Comparison of ENCODE assay signal across 20 cellular contexts in the genomic region with DNA sequence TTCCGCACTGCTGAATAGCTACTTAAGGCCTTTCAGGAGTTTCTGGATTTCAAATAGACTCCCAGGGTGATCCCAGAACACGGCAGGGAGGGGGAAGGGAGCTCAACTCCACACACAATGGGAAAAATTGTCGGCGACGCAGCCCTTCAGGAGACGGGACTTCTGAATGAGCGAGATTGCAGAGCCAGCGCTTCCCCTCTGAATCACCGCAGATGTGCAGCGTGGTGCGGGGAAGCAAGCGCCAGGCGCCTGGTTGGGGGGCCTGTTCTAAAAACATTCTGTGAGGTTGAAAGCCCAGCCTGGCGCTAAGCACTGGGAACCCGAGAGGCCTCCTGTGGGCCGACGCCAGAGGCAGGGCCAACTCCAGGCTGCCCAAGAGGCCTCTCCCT.
A peak's percentile ranks its signal among the peaks of the same experiment; 100 is the strongest.
DNase-seq lines count a peak whose midpoint lies in the region; ATAC-seq and TF ChIP-seq lines count a peak whose summit lies in the region.
"Had no signal": no experiment of that assay in that cellular context is flagged by ENCODE, and none has a peak within 500 bp of the region (broad histone marks: within the 10 kb centered on the region; RNA-seq: fewer than 3 reads in every experiment).

No MANE protein-coding gene starts in this region.

- no peaks in the 10 kb centered on the region for H3K23me2 ChIP-seq in H9 (ENCODE audit: insufficient read length, low read depth, low read length, poor library complexity, severe bottlenecking)

- no CpG with 5 or more reads among the region's 17 CpGs for WGBS in H9 (ENCODE audit: extremely low coverage, insufficient read length, low lambda C conversion rate)

- no peaks in the 10 kb centered on the region for H3K79me2 ChIP-seq in H9 (ENCODE audit: insufficient read depth, low read length)

- no peak overlapping the region for H2BK12ac ChIP-seq in H9 (ENCODE audit: insufficient read length, low read depth, low read length)

- no peaks in the 10 kb centered on the region for H3K9me3 Mint-ChIP-seq in H9
- H3K9me3 Mint-ChIP-seq in brain: peaks cover 0 to 2% (median 0%) of the 10 kb centered on the region in 5 experiments
- no peaks in the 10 kb centered on the region for H3K9me3 Mint-ChIP-seq in T-helper 2 cell treated with Interferon-gamma antibody and Interleukin-4, amounts not matched to agents 5 μg/mL and 100 μg/mL, for 36 hours
- H3K9me3 Mint-ChIP-seq: activated CD4-positive, alpha-beta T cell treated with anti-CD3 and anti-CD28 coated beads, Interleukin-2, amount 10 ng/mL, durations not matched to agents 7 days and 5 days; activated naive CD8-positive, alpha-beta T cell treated with anti-CD3 and anti-CD28 coated beads, Interleukin-2, amount 50 U/mL, for 24 hours; immature natural killer cell; T-cell had no signal

- H3K4me1 Mint-ChIP-seq in H9: peaks cover 0 to 25% of the 10 kb centered on the region in 2 experiments; a peak in 2 of 4 replicates
- peaks cover 66% of the 10 kb centered on the region for H3K4me1 Mint-ChIP-seq in brain
- peaks cover 6% of the 10 kb centered on the region for H3K4me1 Mint-ChIP-seq in T-helper 2 cell treated with Interferon-gamma antibody and Interleukin-4, amounts not matched to agents 5 μg/mL and 100 μg/mL, for 36 hours (ENCODE audit: low read depth)

- no peak overlapping the region for H3K4ac ChIP-seq in H9 (ENCODE audit: low read depth, low read length)

- H3K4me3 Mint-ChIP-seq in H9: no peak overlapping the region
- H3K4me3 Mint-ChIP-seq in brain: peak overlapping the region in 1 of 5 experiments; percentile 40
- no peak overlapping the region for H3K4me3 Mint-ChIP-seq in T-helper 2 cell treated with Interferon-gamma antibody and Interleukin-4, amounts not matched to agents 5 μg/mL and 100 μg/mL, for 36 hours
- H3K4me3 Mint-ChIP-seq: activated CD4-positive, alpha-beta T cell treated with anti-CD3 and anti-CD28 coated beads, Interleukin-2, amount 10 ng/mL, durations not matched to agents 7 days and 5 days; activated naive CD8-positive, alpha-beta T cell treated with anti-CD3 and anti-CD28 coated beads, Interleukin-2, amount 50 U/mL, for 24 hours; T-cell had no signal

- H4K5ac ChIP-seq in H9 (ENCODE audit: insufficient read length, low read depth, low read length): no peak overlapping the region

- no peak overlapping the region for H4K91ac ChIP-seq in H9 (ENCODE audit: insufficient read length, low read depth, low read length)

- no peaks in the 10 kb centered on the region for H3K79me1 ChIP-seq in H9 (ENCODE audit: insufficient read depth, low read depth, low read length, poor library complexity, severe bottlenecking)

- H3K4me3 ChIP-seq in effector memory CD4-positive, alpha-beta T cell (ENCODE audit: insufficient read depth, low read depth, low read length, poor library complexity, severe bottlenecking): no peak overlapping the region
- H3K4me3 ChIP-seq: heart right ventricle, prostate gland, thoracic aorta had no signal

- no peak overlapping the region for H2AK5ac ChIP-seq in H9 (ENCODE audit: insufficient read length, low read length)

- no peak overlapping the region for H2BK15ac ChIP-seq in H9 (ENCODE audit: low read depth, low read length)

- H3K27ac Mint-ChIP-seq in H9 (peak overlapping the region in 2 of 3 experiments; percentile 63 to 75; a peak in 2 of 7 replicates), brain (peak overlapping the region in 4 of 5 experiments; percentile 43 to 95 (median 88))
- no peak overlapping the region for H3K27ac Mint-ChIP-seq in T-helper 2 cell treated with Interferon-gamma antibody and Interleukin-4, amounts not matched to agents 5 μg/mL and 100 μg/mL, for 36 hours
- H3K27ac Mint-ChIP-seq: activated CD4-positive, alpha-beta T cell treated with anti-CD3 and anti-CD28 coated beads, Interleukin-2, amount 10 ng/mL, durations not matched to agents 7 days and 5 days; activated naive CD8-positive, alpha-beta T cell treated with anti-CD3 and anti-CD28 coated beads, Interleukin-2, amount 50 U/mL, for 24 hours; T-cell had no signal

- H4K8ac ChIP-seq in H9 (replicated peaks; ENCODE audit: insufficient read length, low read depth, low read length): no peak overlapping the region

- H3K36me3 Mint-ChIP-seq in H9 (ENCODE audit: insufficient read depth in 1 of 3, low read depth in 3 of 3) (peaks cover 3 to 7% (median 5%) of the 10 kb centered on the region in 3 experiments; a peak in 4 of 7 replicates), brain (peaks cover 4% of the 10 kb centered on the region)
- H3K36me3 Mint-ChIP-seq in T-helper 2 cell treated with Interferon-gamma antibody and Interleukin-4, amounts not matched to agents 5 μg/mL and 100 μg/mL, for 36 hours (ENCODE audit: low read depth): peaks cover 2% of the 10 kb centered on the region
- H3K36me3 Mint-ChIP-seq: T-cell had no signal

- TF ChIP-seq CTCF in H9 (conservative IDR thresholded peaks at IDR 0.05) (no peak), brain (conservative IDR thresholded peaks at IDR 0.05) (no peak), omental fat pad (IDR thresholded peaks at IDR 0.05) (no peak)

- H3T11ph ChIP-seq in H9 (ENCODE audit: low read length): no peak overlapping the region

- no peak overlapping the region for H3K56ac ChIP-seq in H9 (ENCODE audit: insufficient read length, low read depth, low read length)

- no peak overlapping the region for H2AFZ ChIP-seq in H9 (ENCODE audit: low read length)

- no peaks in the 10 kb centered on the region for H3K9me3 ChIP-seq in H9 (ENCODE audit: control insufficient read depth, low read depth, low read length)
- no peaks in the 10 kb centered on the region for H3K9me3 ChIP-seq in effector memory CD4-positive, alpha-beta T cell (ENCODE audit: control insufficient read depth, low read length)
- H3K9me3 ChIP-seq: Caco-2, heart right ventricle, prostate gland, thoracic aorta had no signal

- no peaks in the 10 kb centered on the region for H3K4me1 ChIP-seq in H9 (ENCODE audit: insufficient read depth, low read length)
- H3K4me1 ChIP-seq in effector memory CD4-positive, alpha-beta T cell (ENCODE audit: control insufficient read depth, insufficient read depth, low read length, poor library complexity, severe bottlenecking): peaks cover 12% of the 10 kb centered on the region
- H3K4me1 ChIP-seq: Caco-2, prostate gland had no signal

- no peak overlapping the region for H3K14ac ChIP-seq in H9 (ENCODE audit: insufficient read depth, low read length)

- ATAC-seq in sciatic nerve (peak; percentile 11), omental fat pad (ENCODE audit: low FRiP score) (no peak), GM21390 (IDR thresholded peaks at IDR 0.05; ENCODE audit: unreplicated experiment) (no peak)
- ATAC-seq: activated naive CD8-positive, alpha-beta T cell treated with anti-CD3 and anti-CD28 coated beads, Interleukin-2, amount 50 U/mL, for 24 hours; heart right ventricle; T-cell had no signal

- no peaks in the 10 kb centered on the region for H3K27me3 ChIP-seq in H9 (ENCODE audit: insufficient read depth, low read length)
- H3K27me3 ChIP-seq in effector memory CD4-positive, alpha-beta T cell (replicated peaks; ENCODE audit: control insufficient read depth, insufficient read depth, low read length, poor library complexity, severe bottlenecking): no peaks in the 10 kb centered on the region
- H3K27me3 ChIP-seq: heart right ventricle had no signal

- H3K36me3 ChIP-seq in effector memory CD4-positive, alpha-beta T cell (ENCODE audit: control insufficient read depth, insufficient read depth, low read length): no peaks in the 10 kb centered on the region
- H3K36me3 ChIP-seq: prostate gland, thoracic aorta had no signal

- intact Hi-C loops in sciatic nerve (cut with DNase I): no loop called here

- H2BK120ac ChIP-seq in H9 (ENCODE audit: low read depth, low read length, poor library complexity, severe bottlenecking): no peak overlapping the region

- no peaks in the 10 kb centered on the region for H4K20me1 ChIP-seq in H9 (ENCODE audit: control insufficient read depth, insufficient read depth, insufficient read length)

- H3K27ac ChIP-seq in H9 (ENCODE audit: insufficient read length, low read depth, low read length): no peak overlapping the region
- no peak overlapping the region for H3K27ac ChIP-seq in effector memory CD4-positive, alpha-beta T cell (ENCODE audit: insufficient read depth, low read length, poor library complexity, severe bottlenecking)
- H3K27ac ChIP-seq: heart right ventricle, prostate gland, thoracic aorta had no signal

- DNase-seq in H9 (no peak), medulla oblongata (ENCODE audit: extremely low spot score) (peak; percentile 15), sciatic nerve (ENCODE audit: low spot score) (no peak), omental fat pad (ENCODE audit: low spot score) (no peak)
- no peak for DNase-seq in T-helper 2 cell treated with Interferon-gamma antibody and Interleukin-4, amounts not matched to agents 5 μg/mL and 100 μg/mL, for 36 hours (ENCODE audit: low spot score)
- no peak for DNase-seq in effector memory CD4-positive, alpha-beta T cell
- DNase-seq: activated CD4-positive, alpha-beta T cell treated with anti-CD3 and anti-CD28 coated beads, Interleukin-2, amount 10 ng/mL, durations not matched to agents 7 days and 5 days; activated effector memory CD4-positive, alpha-beta T cell treated with Interleukin-2 at 50 U/mL for 16 hours; activated naive CD8-positive, alpha-beta T cell treated with anti-CD3 and anti-CD28 coated beads, Interleukin-2, amount 50 U/mL, for 24 hours; Caco-2; heart right ventricle; immature natural killer cell; NCI-H526; OCI-M1; stimulated activated CD4-positive, alpha-beta T cell treated with anti-CD3 and anti-CD28 coated beads, Interleukin-12 subunit alpha, Interleukin-12 subunit beta, amount 100 ng/mL, for 4 hours; T-cell had no signal

- H3K18ac ChIP-seq in H9 (ENCODE audit: insufficient read length, low read depth, low read length): no peak overlapping the region

- no peak overlapping the region for H2BK20ac ChIP-seq in H9 (ENCODE audit: low read depth, low read length, poor library complexity, severe bottlenecking)

- no peak overlapping the region for H3K23ac ChIP-seq in H9 (ENCODE audit: insufficient read length, low read depth, low read length)

- H3K27me3 Mint-ChIP-seq in H9 (ENCODE audit: low read depth): no peaks in the 10 kb centered on the region
- H3K27me3 Mint-ChIP-seq in brain: no peaks in the 10 kb centered on the region
- no peaks in the 10 kb centered on the region for H3K27me3 Mint-ChIP-seq in T-helper 2 cell treated with Interferon-gamma antibody and Interleukin-4, amounts not matched to agents 5 μg/mL and 100 μg/mL, for 36 hours (ENCODE audit: low read depth)
- H3K27me3 Mint-ChIP-seq: activated CD4-positive, alpha-beta T cell treated with anti-CD3 and anti-CD28 coated beads, Interleukin-2, amount 10 ng/mL, durations not matched to agents 7 days and 5 days; activated naive CD8-positive, alpha-beta T cell treated with anti-CD3 and anti-CD28 coated beads, Interleukin-2, amount 50 U/mL, for 24 hours; T-cell had no signal

- H2BK5ac ChIP-seq in H9 (ENCODE audit: insufficient read length, low read length): no peak overlapping the region

- H3K9ac ChIP-seq in H9 (ENCODE audit: extremely low read depth, insufficient read length, low read length): no peak overlapping the region

- H3K4me2 ChIP-seq in H9 (ENCODE audit: insufficient read depth, insufficient read length, low read length): no peak overlapping the region
